In genomic region chr3:143974877-143975238, GRCh38 we compare ENCODE assay signal across 10 cellular contexts. TPM values are rescaled to one million over a fixed set of nuclear protein-coding genes. Genes with fewer than 3 reads are reported as not detected.
DNase-seq lines count a peak whose midpoint lies in the region; ATAC-seq and TF ChIP-seq lines count a peak whose summit lies in the region.
"Had no signal": no experiment of that assay in that cellular context is flagged by ENCODE, and none has a peak within 500 bp of the region (broad histone marks: within the 10 kb centered on the region; RNA-seq: fewer than 3 reads in every experiment).

No MANE protein-coding gene starts in this region.

- no peak for DNase-seq in CD8-positive, alpha-beta memory T cell
- DNase-seq in neural progenitor cell (ENCODE audit: low spot score) (no peak), HuH-7 (ENCODE audit: low spot score) (no peak), NCI-H524 treated with DMSO at 0.1 percent for 48 hours (lab: John Stamatoyannopoulos, UW) (no peak), NCI-H2196 (lab: John Stamatoyannopoulos, UW; ENCODE audit: unreplicated experiment) (no peak)
- DNase-seq: NCI-H1436 treated with DMSO at 0.1 percent for 48 hours, occipital lobe had no signal

- peak overlapping the region; percentile 24 for H3K4me3 ChIP-seq in CD8-positive, alpha-beta memory T cell (ENCODE audit: low read length)
- H3K4me3 ChIP-seq in OCI-LY1 (ENCODE audit: low read depth, low read length, poor library complexity, severe bottlenecking) (peak overlapping the region; percentile 77), endocrine pancreas (ENCODE audit: control insufficient read depth, insufficient read depth, low read length) (peak overlapping the region; percentile 65), neural progenitor cell (peak overlapping the region; percentile 96)

- no peaks in the 10 kb centered on the region for H3K9me3 Mint-ChIP-seq in CD8-positive, alpha-beta memory T cell
- H3K9me3 Mint-ChIP-seq in neural progenitor cell = peaks cover 22% of the 10 kb centered on the region

- H3K79me2 ChIP-seq in OCI-LY1 (ENCODE audit: insufficient read depth, low read length) (peaks cover 61% of the 10 kb centered on the region), neural progenitor cell (ENCODE audit: low read depth) (peaks cover 71% of the 10 kb centered on the region)

- H3K27ac Mint-ChIP-seq in CD8-positive, alpha-beta memory T cell = peak overlapping the region in 4 of 8 donors; percentile 92 to 99 (median 98)
- H3K27ac Mint-ChIP-seq in neural progenitor cell = peak overlapping the region; percentile 43

- no peak for TF ChIP-seq CTCF in OCI-LY1 (IDR thresholded peaks at IDR 0.05; ENCODE audit: low read length)
- no peak for TF ChIP-seq CTCF in neural progenitor cell (IDR thresholded peaks at IDR 0.05)

- peak overlapping the region; percentile 87 to 100 (median 97) for H3K4me3 Mint-ChIP-seq in CD8-positive, alpha-beta memory T cell
- peak overlapping the region; percentile 98 for H3K4me3 Mint-ChIP-seq in neural progenitor cell

- no peaks in the 10 kb centered on the region for H3K9me3 ChIP-seq in CD8-positive, alpha-beta memory T cell (ENCODE audit: low read length)
- H3K9me3 ChIP-seq in OCI-LY1 (ENCODE audit: low read length) (no peaks in the 10 kb centered on the region), endocrine pancreas (ENCODE audit: control insufficient read depth, low read length) (no peaks in the 10 kb centered on the region), neural progenitor cell (ENCODE audit: low read depth) (no peaks in the 10 kb centered on the region)

- H3K9ac ChIP-seq in OCI-LY1 (ENCODE audit: low read length) = peak overlapping the region; percentile 82
- no peak overlapping the region for H3K9ac ChIP-seq in endocrine pancreas (ENCODE audit: control insufficient read depth, insufficient read depth, low read length)
- H3K9ac ChIP-seq in neural progenitor cell = no peak overlapping the region

- no peak for TF ChIP-seq POLR2A in GM18505 (IDR thresholded peaks at IDR 0.05; ENCODE audit: borderline replicate concordance, extremely low read depth, insufficient read depth, insufficient read length)

- CTCF ChIA-PET in CD8-positive, alpha-beta memory T cell (lab: Charles Lee) = interaction anchor here (1.7 kb wide), 1 partner anchor 11 kb away, joined by 6 read pairs; no protein-coding TSS in a partner anchor

- H3K36me3 ChIP-seq in CD8-positive, alpha-beta memory T cell (ENCODE audit: insufficient read depth, low read length) = no peaks in the 10 kb centered on the region
- H3K36me3 ChIP-seq in OCI-LY1 (ENCODE audit: insufficient read depth, low read length) = no peaks in the 10 kb centered on the region
- H3K36me3 ChIP-seq in endocrine pancreas (ENCODE audit: control insufficient read depth, insufficient read depth, low read length) = no peaks in the 10 kb centered on the region
- no peaks in the 10 kb centered on the region for H3K36me3 ChIP-seq in neural progenitor cell

- H3K4me1 ChIP-seq in CD8-positive, alpha-beta memory T cell (ENCODE audit: insufficient read depth, low read length) = peaks cover 45% of the 10 kb centered on the region
- H3K4me1 ChIP-seq in OCI-LY1 (ENCODE audit: insufficient read depth, low read length, severe bottlenecking) (peaks cover 58% of the 10 kb centered on the region), endocrine pancreas (ENCODE audit: control insufficient read depth, insufficient read depth, low read length) (peaks cover 7% of the 10 kb centered on the region), neural progenitor cell (peaks cover 50% of the 10 kb centered on the region)

- peaks cover 0 to 21% (median 0%) of the 10 kb centered on the region in 3 donors for H3K36me3 Mint-ChIP-seq in CD8-positive, alpha-beta memory T cell
- peaks cover 9% of the 10 kb centered on the region for H3K36me3 Mint-ChIP-seq in neural progenitor cell

- peaks cover 0 to 2% of the 10 kb centered on the region in 2 donors for H3K27me3 Mint-ChIP-seq in CD8-positive, alpha-beta memory T cell
- H3K27me3 Mint-ChIP-seq in neural progenitor cell (ENCODE audit: insufficient read depth, low read depth) = peaks cover 13% of the 10 kb centered on the region

- H3K27ac ChIP-seq in CD8-positive, alpha-beta memory T cell (ENCODE audit: low read depth, low read length) = peak overlapping the region; percentile 40
- H3K27ac ChIP-seq in OCI-LY1 (ENCODE audit: low read depth, low read length, poor library complexity, severe bottlenecking) (no peak overlapping the region), neural progenitor cell (no peak overlapping the region)

- H2AFZ ChIP-seq in OCI-LY1 (ENCODE audit: low read length) (no peak overlapping the region), neural progenitor cell (replicated peaks) (no peak overlapping the region)

- H4K20me1 ChIP-seq in OCI-LY1 (ENCODE audit: insufficient read depth, low read length) (peaks cover 4% of the 10 kb centered on the region; the same call in 1 of the 2 replicates), neural progenitor cell (ENCODE audit: low read depth) (peaks cover 38% of the 10 kb centered on the region)

- POLR2A ChIA-PET in CD8-positive, alpha-beta memory T cell (lab: Charles Lee) = no interaction called here

- H3K9me2 ChIP-seq in OCI-LY1 (ENCODE audit: low read depth, low read length) = no peaks in the 10 kb centered on the region

- peaks cover 50 to 68% (median 68%) of the 10 kb centered on the region in 3 donors for H3K4me1 Mint-ChIP-seq in CD8-positive, alpha-beta memory T cell
- peaks cover 19% of the 10 kb centered on the region for H3K4me1 Mint-ChIP-seq in neural progenitor cell

- H3F3A ChIP-seq in OCI-LY1 (ENCODE audit: insufficient read depth, low read length) (no peaks in the 10 kb centered on the region), neural progenitor cell (ENCODE audit: low read depth) (peaks cover 41% of the 10 kb centered on the region)

- ATAC-seq in GM18505 (IDR thresholded peaks at IDR 0.05; ENCODE audit: unreplicated experiment) = no peak

- H3K4me2 ChIP-seq in OCI-LY1 (ENCODE audit: low read length) (peak overlapping the region; percentile 65), neural progenitor cell (peak overlapping the region; percentile 95)

- H3K27me3 ChIP-seq in CD8-positive, alpha-beta memory T cell (ENCODE audit: insufficient read depth, low read length, poor library complexity, severe bottlenecking) = no peaks in the 10 kb centered on the region
- no peaks in the 10 kb centered on the region for H3K27me3 ChIP-seq in OCI-LY1 (ENCODE audit: insufficient read depth, low read length)
- no peaks in the 10 kb centered on the region for H3K27me3 ChIP-seq in endocrine pancreas (ENCODE audit: control insufficient read depth, insufficient read depth, low read length)
- H3K27me3 ChIP-seq in neural progenitor cell = no peaks in the 10 kb centered on the region

RNA-seq across cellular contexts. Expression of gene DIPK2A, which starts 3.2 kb away (rescaled TPM):
- total RNA-seq in CD8-positive, alpha-beta memory T cell = 10 to 100 TPM in 1 of 2 experiments, 1 to 10 TPM in 1; 8.1 to 10.7 TPM
- polyA plus RNA-seq in CD8-positive, alpha-beta memory T cell = 9.0 TPM
- total RNA-seq in neural progenitor cell (ENCODE audit: low replicate concordance) = 29.9 and 49.0 TPM in 2 replicates

Comparison
In these comparisons a context has a peak if more than half of its experiments do, and no peak if none do; other contexts are left out.
1. H3K4me3 ChIP-seq: peak in every context shown above with its lines; median percentile 96 in neural progenitor cell; 77 in OCI-LY1; 65 in endocrine pancreas; 24 in CD8-positive, alpha-beta memory T cell.